In genomic region chr4:151584101-151584500, GRCh38 we compare ENCODE assay signal across 17 cellular contexts.
DNase-seq lines count a peak whose midpoint lies in the region; ATAC-seq, FAIRE-seq and TF ChIP-seq lines count a peak whose summit lies in the region.
"Had no signal": no experiment of that assay in that cellular context is flagged by ENCODE, and none has a peak within 500 bp of the region (broad histone marks: within the 10 kb centered on the region; RNA-seq: fewer than 3 reads in every experiment).

No MANE protein-coding gene starts in this region.

- peaks cover 19% of the 10 kb centered on the region for H3K4me1 ChIP-seq in foreskin keratinocyte
- H3K4me1 ChIP-seq in HAP-1 = no peaks in the 10 kb centered on the region
- H3K4me1 ChIP-seq: BLaER1 treated with 17β-estradiol and CSF1 and Interleukin-3, amounts not matched to agents 10 nM and 100 nM had no signal

- H3K27me3 ChIP-seq in bronchial epithelial cell (ENCODE audit: control insufficient read depth, insufficient read depth, low read length) (no peaks in the 10 kb centered on the region), foreskin keratinocyte (no peaks in the 10 kb centered on the region), HAP-1 (ENCODE audit: low read depth) (no peaks in the 10 kb centered on the region)
- H3K27me3 ChIP-seq: BLaER1 treated with 17β-estradiol and CSF1 and Interleukin-3, amounts not matched to agents 10 nM and 100 nM had no signal

- POLR2A ChIA-PET in RWPE1 (lab: Yijun Ruan, JAX; ENCODE audit: low non-redundant PET) = no interaction called here

- in situ Hi-C loops in HAP-1 (cut with MboI; ENCODE audit: low sequenced_read_pairs) = no loop called here

- no peak for TF ChIP-seq CTCF in RWPE1 (conservative IDR thresholded peaks at IDR 0.05; ENCODE audit: low read depth)
- TF ChIP-seq CTCF in bronchial epithelial cell (IDR thresholded peaks at IDR 0.05; ENCODE audit: insufficient read depth, low read length, severe bottlenecking) = no peak
- no peak for TF ChIP-seq CTCF in foreskin keratinocyte (conservative IDR thresholded peaks at IDR 0.05)
- no peak for TF ChIP-seq CTCF in GM10266 (IDR thresholded peaks at IDR 0.05; ENCODE audit: control insufficient read depth, insufficient read depth, low read depth, missing control alignments)

- H3K27ac ChIP-seq in RWPE1 = no peak overlapping the region
- peak overlapping the region; percentile 68 for H3K27ac ChIP-seq in foreskin keratinocyte
- H3K27ac ChIP-seq: BLaER1 treated with 17β-estradiol and CSF1 and Interleukin-3, amounts not matched to agents 10 nM and 100 nM had no signal

- intact Hi-C loops in left colon (cut with DNase I, micrococcal nuclease) = no loop called here

- H3K4me3 ChIP-seq in bronchial epithelial cell (ENCODE audit: low read depth, low read length) (no peak overlapping the region), HAP-1 (no peak overlapping the region)
- H3K4me3 ChIP-seq: BLaER1 treated with 17β-estradiol and CSF1 and Interleukin-3, amounts not matched to agents 10 nM and 100 nM had no signal

- H3K36me3 ChIP-seq in bronchial epithelial cell (ENCODE audit: control insufficient read depth, insufficient read depth, low read length) (peaks cover 5% of the 10 kb centered on the region), HAP-1 (replicated peaks) (no peaks in the 10 kb centered on the region)
- H3K36me3 ChIP-seq: BLaER1 treated with 17β-estradiol and CSF1 and Interleukin-3, amounts not matched to agents 10 nM and 100 nM had no signal

- peak; percentile 94 for ATAC-seq in foreskin keratinocyte
- ATAC-seq in left colon = no peak
- ATAC-seq: CD8-positive, alpha-beta T cell had no signal

- CTCF ChIA-PET in RWPE1 (lab: Yijun Ruan, JAX) = no interaction called here

- peak; percentile 18 for DNase-seq in RWPE1 (ENCODE audit: low spot score)
- DNase-seq in bronchial epithelial cell (ENCODE audit: low read depth) = peak; percentile 91
- DNase-seq in foreskin keratinocyte = peak; percentile 86 to 95
- DNase-seq in left colon = no peak
- DNase-seq in HAP-1 (ENCODE audit: low spot score in 2 of 2) = no peak
- no peak for DNase-seq in GM10266 (ENCODE audit: extremely low spot score)
- DNase-seq: Calu3; CD8-positive, alpha-beta T cell; DND-41; EL; GOT3; H7; IMR-90 had no signal

- no peaks in the 10 kb centered on the region for H3K9me3 ChIP-seq in HAP-1
- H3K9me3 ChIP-seq: BLaER1 treated with 17β-estradiol and CSF1 and Interleukin-3, amounts not matched to agents 10 nM and 100 nM had no signal

- no peak for FAIRE-seq in bronchial epithelial cell (lab: Jason Lieb, UNC)
- FAIRE-seq: GM12892, GM18507, HTR-8/SVneo had no signal

Comparison
In these comparisons a context has a peak if more than half of its experiments do, and no peak if none do; other contexts are left out.
1. DNase-seq: peak in RWPE1 (single experiment), bronchial epithelial cell (single experiment) and foreskin keratinocyte (2 of 2); none in left colon (0 of 2), HAP-1 (0 of 2) and GM10266 (single experiment).